In genomic region chr13:96984061-96984508, GRCh38 we compare ENCODE assay signal across 9 cellular contexts. TPM values are rescaled to one million over a fixed set of nuclear protein-coding genes. Genes with fewer than 3 reads are reported as not detected.
DNase-seq lines count a peak whose midpoint lies in the region; ATAC-seq, FAIRE-seq and TF ChIP-seq lines count a peak whose summit lies in the region.
"Had no signal": no experiment of that assay in that cellular context is flagged by ENCODE, and none has a peak within 500 bp of the region (broad histone marks: within the 10 kb centered on the region; RNA-seq: fewer than 3 reads in every experiment).

No MANE protein-coding gene starts in this region.

- peaks cover 19% of the 10 kb centered on the region for H3K4me1 ChIP-seq in upper lobe of right lung
- H3K4me1 ChIP-seq: psoas muscle had no signal

- intact Hi-C loops in upper lobe of right lung (cut with DNase I) = no loop called here

- H3K4me1 Mint-ChIP-seq in activated CD8-positive, alpha-beta T cell treated with anti-CD3 and anti-CD28 coated beads, Interleukin-2, amount 10 ng/mL, durations not matched to agents 7 days and 5 days (ENCODE audit: low read depth) = peaks cover 6% of the 10 kb centered on the region

- no peaks in the 10 kb centered on the region for H3K9me3 Mint-ChIP-seq in activated CD8-positive, alpha-beta T cell treated with anti-CD3 and anti-CD28 coated beads, Interleukin-2, amount 10 ng/mL, durations not matched to agents 7 days and 5 days (ENCODE audit: insufficient read depth)

- DNase-seq in GM12892 (ENCODE audit: insufficient read length) (peak; percentile 21), upper lobe of right lung (peak; percentile 73), NCI-H446 (lab: John Stamatoyannopoulos, UW) (no peak)
- peak; percentile 70 for DNase-seq in Jurkat, Clone E6-1 (ENCODE audit: low read depth, low spot score)
- DNase-seq in activated CD8-positive, alpha-beta T cell treated with anti-CD3 and anti-CD28 coated beads, Interleukin-2, amount 10 ng/mL, durations not matched to agents 7 days and 5 days = peak; percentile 24
- no peak for DNase-seq in activated CD4-positive, alpha-beta T cell treated with anti-CD3 and anti-CD28 coated beads, Interleukin-2, amount 50 U/mL, for 48 hours
- DNase-seq: psoas muscle had no signal

- H3K9me3 ChIP-seq in upper lobe of right lung = no peaks in the 10 kb centered on the region

- H3K27ac Mint-ChIP-seq in activated CD8-positive, alpha-beta T cell treated with anti-CD3 and anti-CD28 coated beads, Interleukin-2, amount 10 ng/mL, durations not matched to agents 7 days and 5 days = no peak overlapping the region

- TF ChIP-seq CTCF in upper lobe of right lung (IDR thresholded peaks at IDR 0.05) = peak; percentile 42

- no peak overlapping the region for H3K4me3 Mint-ChIP-seq in activated CD8-positive, alpha-beta T cell treated with anti-CD3 and anti-CD28 coated beads, Interleukin-2, amount 10 ng/mL, durations not matched to agents 7 days and 5 days

- peak overlapping the region; percentile 32 for H3K4me3 ChIP-seq in Jurkat, Clone E6-1 (ENCODE audit: low read length)
- H3K4me3 ChIP-seq in upper lobe of right lung = peak overlapping the region; percentile 2
- H3K4me3 ChIP-seq: psoas muscle had no signal

- H3K36me3 ChIP-seq in upper lobe of right lung = no peaks in the 10 kb centered on the region

- POLR2A ChIA-PET in activated CD8-positive, alpha-beta T cell treated with anti-CD3 and anti-CD28 coated beads, Interleukin-2, amount 10 ng/mL, durations not matched to agents 7 days and 5 days (lab: Charles Lee) = no interaction called here

- H3K27me3 Mint-ChIP-seq in activated CD8-positive, alpha-beta T cell treated with anti-CD3 and anti-CD28 coated beads, Interleukin-2, amount 10 ng/mL, durations not matched to agents 7 days and 5 days (ENCODE audit: low read depth) = peaks cover 5% of the 10 kb centered on the region

- CTCF ChIA-PET in activated CD8-positive, alpha-beta T cell treated with anti-CD3 and anti-CD28 coated beads, Interleukin-2, amount 10 ng/mL, durations not matched to agents 7 days and 5 days (lab: Charles Lee) = interaction anchor here (0.7 to 1.3 kb wide), 2 partner anchors 14 to 34 kb away, joined by 3 to 6 read pairs; no protein-coding TSS in a partner anchor

- FAIRE-seq in GM12892 (lab: Jason Lieb, UNC) (peak; percentile 64), islet of Langerhans (lab: Jason Lieb, UNC) (peak; percentile 96)

- peak overlapping the region; percentile 38 for H3K27ac ChIP-seq in upper lobe of right lung
- H3K27ac ChIP-seq: psoas muscle had no signal

- TF ChIP-seq POLR2A in GM12892 (IDR thresholded peaks at IDR 0.05; ENCODE audit: low read depth, low read length) = no peak

- no peaks in the 10 kb centered on the region for H3K36me3 Mint-ChIP-seq in activated CD8-positive, alpha-beta T cell treated with anti-CD3 and anti-CD28 coated beads, Interleukin-2, amount 10 ng/mL, durations not matched to agents 7 days and 5 days (ENCODE audit: low read depth)

- H3K27me3 ChIP-seq in upper lobe of right lung = no peaks in the 10 kb centered on the region

- ATAC-seq in GM21526 (IDR thresholded peaks at IDR 0.05; ENCODE audit: low FRiP score, unreplicated experiment) = peak; percentile 100
- ATAC-seq in activated CD8-positive, alpha-beta T cell treated with anti-CD3 and anti-CD28 coated beads, Interleukin-2, amount 10 ng/mL, durations not matched to agents 7 days and 5 days = peak; percentile 73
- peak; percentile 99 for ATAC-seq in upper lobe of right lung

RNA-seq across cellular contexts. Expression of gene OXGR1, which starts 10.2 kb away (rescaled TPM):
- not detected for polyA plus RNA-seq in GM12892 (2012; ENCODE audit: missing spikeins)
- not detected for polyA plus RNA-seq in Jurkat, Clone E6-1 (2012; ENCODE audit: insufficient read depth, insufficient read length)
- not detected for total RNA-seq in activated CD8-positive, alpha-beta T cell treated with anti-CD3 and anti-CD28 coated beads, Interleukin-2, amount 10 ng/mL, durations not matched to agents 7 days and 5 days
- total RNA-seq in upper lobe of right lung = 0.55 TPM
- total RNA-seq: psoas muscle had no signal

Comparison
In these comparisons a context has a peak if more than half of its experiments do, and no peak if none do; other contexts are left out.
1. DNase-seq: peak in GM12892 (single experiment), Jurkat, Clone E6-1 (single experiment), activated CD8-positive, alpha-beta T cell treated with anti-CD3 and anti-CD28 coated beads, Interleukin-2, amount 10 ng/mL, durations not matched to agents 7 days and 5 days (single experiment) and upper lobe of right lung (single experiment); none in NCI-H446 (0 of 2) and activated CD4-positive, alpha-beta T cell treated with anti-CD3 and anti-CD28 coated beads, Interleukin-2, amount 50 U/mL, for 48 hours (0 of 2).
2. Peak in every context shown above with its lines, with median percentiles within 50 percentile points of each other: ATAC-seq.